Comparison of ENCODE assay signal across 17 cellular contexts in genomic region chr17:17800504-17801021, GRCh38. TPM values are rescaled to one million over a fixed set of nuclear protein-coding genes. Genes with fewer than 3 reads are reported as not detected.
DNase-seq lines count a peak whose midpoint lies in the region; ATAC-seq and TF ChIP-seq lines count a peak whose summit lies in the region.
"Had no signal": no experiment of that assay in that cellular context is flagged by ENCODE, and none has a peak within 500 bp of the region (broad histone marks: within the 10 kb centered on the region; RNA-seq: fewer than 3 reads in every experiment).

No MANE protein-coding gene starts in this region.

- no peak overlapping the region for H3K4ac ChIP-seq in IMR-90 (ENCODE audit: low read depth, low read length)

- H3K4me2 ChIP-seq in IMR-90 (ENCODE audit: low read depth, low read length) = no peak overlapping the region
- H3K4me2 ChIP-seq: KMS-11, PC-9 had no signal

- dilution Hi-C loops in IMR-90 (cut with HindIII; ENCODE audit: low sequenced_read_pairs, unreplicated experiment) = no loop called here

- H4K8ac ChIP-seq in IMR-90 (ENCODE audit: low read depth in 2 of 2, low read length in 2 of 2) = no peak overlapping the region

- POLR2A ChIA-PET in IMR-90 (lab: Charles Lee; ENCODE audit: unreplicated experiment) = no interaction called here

- peaks cover 50% of the 10 kb centered on the region for H4K20me1 ChIP-seq in IMR-90 (ENCODE audit: insufficient read depth, low read length)

- in situ Hi-C loops in IMR-90 (cut with MboI; ENCODE audit: low sequenced_read_pairs) = no loop called here

- H3K4me1 ChIP-seq in heart right ventricle (peaks cover 0 to 29% (median 8%) of the 10 kb centered on the region in 9 donors), IMR-90 (ENCODE audit: control insufficient read depth, insufficient read depth, low read length) (no peaks in the 10 kb centered on the region), endocrine pancreas (ENCODE audit: control insufficient read depth, insufficient read depth, low read length) (no peaks in the 10 kb centered on the region)
- H3K4me1 ChIP-seq: HAP-1 had no signal

- ATAC-seq in heart right ventricle (peak in 5 of 8 donors; percentile 13 to 50 (median 23)), Right ventricle myocardium inferior (no peak), IMR-90 (ENCODE audit: low read depth) (no peak), sciatic nerve (peak; percentile 15), GM18511 (IDR thresholded peaks at IDR 0.05; ENCODE audit: unreplicated experiment) (no peak)

- H3K27ac ChIP-seq in heart right ventricle = peak overlapping the region in 1 of 10 donors; percentile 5
- no peak overlapping the region for H3K27ac ChIP-seq in IMR-90 (ENCODE audit: insufficient read depth, low read length)
- H3K27ac ChIP-seq: KMS-11, PC-9 had no signal

- TF ChIP-seq CTCF in heart right ventricle (IDR thresholded peaks at IDR 0.05) (no peak), IMR-90 (conservative IDR thresholded peaks at IDR 0.05; ENCODE audit: low read depth, low read length) (no peak)

- H4K5ac ChIP-seq in IMR-90 (ENCODE audit: low read depth, low read length) = no peak overlapping the region

- H3K9me3 ChIP-seq in heart right ventricle = no peaks in the 10 kb centered on the region
- no peaks in the 10 kb centered on the region for H3K9me3 ChIP-seq in IMR-90 (ENCODE audit: control insufficient read depth, insufficient read depth, low read length)
- H3K9me3 ChIP-seq in endocrine pancreas (ENCODE audit: control insufficient read depth, low read length) = no peaks in the 10 kb centered on the region
- H3K9me3 ChIP-seq: HAP-1, MG63 had no signal

- 88 to 89% methylated on average over 12 of the region's 12 CpGs for WGBS in heart right ventricle, 2 donors
- 96% methylated on average over 8 of the region's 12 CpGs; no CpG with 5 or more reads in 1 of the 2 experiments for WGBS in IMR-90 (ENCODE audit: extremely low coverage in 2 of 2, insufficient read length in 1 of 2), 2 experiments

- no TSS peak for BruUV-seq in IMR-90 (replicated peaks; lab: Mats Ljungman, UMichigan)

- H3K9me1 ChIP-seq in IMR-90 (ENCODE audit: insufficient read depth, low read length) = no peaks in the 10 kb centered on the region

- H2BK15ac ChIP-seq in IMR-90 (ENCODE audit: low read depth, low read length) = no peak overlapping the region

- H2BK20ac ChIP-seq in IMR-90 (ENCODE audit: low read depth, low read length) = no peak overlapping the region

- no peak overlapping the region for H2AK9ac ChIP-seq in IMR-90 (replicated peaks; ENCODE audit: low read depth, low read length, poor library complexity)

- no peak overlapping the region for H3K18ac ChIP-seq in IMR-90 (ENCODE audit: low read depth, low read length)

- no peak overlapping the region for H4K91ac ChIP-seq in IMR-90 (ENCODE audit: insufficient read depth, low read depth, low read length)

- H3K9ac ChIP-seq in IMR-90 (ENCODE audit: low read depth, low read length) (no peak overlapping the region), endocrine pancreas (ENCODE audit: control insufficient read depth, insufficient read depth, low read length) (peak overlapping the region; percentile 33)
- H3K9ac ChIP-seq: KMS-11 had no signal

- peaks cover 20 to 75% of the 10 kb centered on the region in 2 experiments for H3K79me1 ChIP-seq in IMR-90 (ENCODE audit: low read depth in 1 of 2, low read length in 2 of 2)

- H2BK120ac ChIP-seq in IMR-90 (ENCODE audit: low read depth, low read length) = no peak overlapping the region

- TF ChIP-seq POLR2A in IMR-90 (IDR thresholded peaks at IDR 0.05; ENCODE audit: low read depth, low read length) = no peak

- H3K56ac ChIP-seq in IMR-90 (ENCODE audit: extremely low read depth, insufficient read depth, low read length) = no peak overlapping the region

- TF ChIP-seq RAD21 in IMR-90 (IDR thresholded peaks at IDR 0.05; ENCODE audit: low read length) = no peak

- no peak overlapping the region for H2BK5ac ChIP-seq in IMR-90 (ENCODE audit: low read depth, low read length, poor library complexity, severe bottlenecking)

- CTCF ChIA-PET in IMR-90 (lab: Yijun Ruan, JAX) = no interaction called here

- intact Hi-C loops in heart right ventricle (cut with DNase I) = no loop called here
- intact Hi-C loops in Right ventricle myocardium inferior (cut with DNase I) = no loop called here
- intact Hi-C loops in IMR-90 (cut with micrococcal nuclease) = no loop called here
- intact Hi-C loops in sciatic nerve (cut with DNase I) = no loop called here

- H3K27me3 ChIP-seq in heart right ventricle (no peaks in the 10 kb centered on the region), IMR-90 (ENCODE audit: control insufficient read depth, insufficient read depth, low read length) (no peaks in the 10 kb centered on the region), endocrine pancreas (ENCODE audit: control insufficient read depth, insufficient read depth, low read length) (no peaks in the 10 kb centered on the region)
- H3K27me3 ChIP-seq: MG63 had no signal

- no peak overlapping the region for H2AK5ac ChIP-seq in IMR-90 (ENCODE audit: low read depth, low read length)

- H3K14ac ChIP-seq in IMR-90 (replicated peaks; ENCODE audit: low read depth, low read length) = no peak overlapping the region

- H2AFZ ChIP-seq in IMR-90 (replicated peaks; ENCODE audit: low read length, poor library complexity) = peak overlapping the region; percentile 8
- H2AFZ ChIP-seq: PC-9 had no signal

- H3K36me3 ChIP-seq in heart right ventricle (peaks cover 0 to 69% (median 12%) of the 10 kb centered on the region in 9 donors), IMR-90 (ENCODE audit: control insufficient read depth, insufficient read depth, low read length) (peaks cover 67% of the 10 kb centered on the region), endocrine pancreas (ENCODE audit: control insufficient read depth, insufficient read depth, low read length) (peaks cover 5% of the 10 kb centered on the region)
- H3K36me3 ChIP-seq: MG63 had no signal

- H3K4me3 ChIP-seq in heart right ventricle (no peak overlapping the region), IMR-90 (ENCODE audit: insufficient read depth, low read depth, low read length) (no peak overlapping the region), endocrine pancreas (ENCODE audit: control insufficient read depth, insufficient read depth, low read length) (no peak overlapping the region)
- H3K4me3 ChIP-seq: HAP-1, MG63, PC-9 had no signal

- no peak overlapping the region for H3K23ac ChIP-seq in IMR-90 (ENCODE audit: low read depth, low read length)

- no peak for DNase-seq in heart right ventricle
- DNase-seq in Right ventricle myocardium inferior (ENCODE audit: missing footprints) = no peak
- DNase-seq in IMR-90 = no peak
- DNase-seq in sciatic nerve (ENCODE audit: low spot score) = no peak
- DNase-seq in HUDEP-2 (lab: John Stamatoyannopoulos, UW; ENCODE audit: unreplicated experiment in 76 of 76) = no peak
- DNase-seq in dermis blood vessel endothelial cell = no peak
- DNase-seq: C1 segment of cervical spinal cord, DMS153, MG63, NCI-H1105, NCI-H1694 treated with DMSO at 0.1 percent for 48 hours, NCI-H748 treated with DMSO at 0.1 percent for 48 hours, PC-9 had no signal

TF ChIP-seq in IMR-90, 13 proteins besides CTCF, POLR2A, EP300 and RAD21:
- TF ChIP-seq RCOR1 (IDR thresholded peaks at IDR 0.05; ENCODE audit: insufficient replicate concordance, low read length) (no peak), MAFK (IDR thresholded peaks at IDR 0.05; ENCODE audit: low read depth, low read length) (no peak), MAZ (IDR thresholded peaks at IDR 0.05; ENCODE audit: borderline replicate concordance, low read depth, low read length) (no peak), ELK1 (IDR thresholded peaks at IDR 0.05; ENCODE audit: borderline replicate concordance, low read depth, low read length) (no peak), CEBPB (IDR thresholded peaks at IDR 0.05; ENCODE audit: low read depth, low read length) (no peak), USF2 (IDR thresholded peaks at IDR 0.05; ENCODE audit: low read depth, low read length) (no peak), CHD1 (IDR thresholded peaks at IDR 0.05; ENCODE audit: low read depth, low read length) (no peak), FOS (IDR thresholded peaks at IDR 0.05; ENCODE audit: low read depth, low read length) (no peak), MXI1 (IDR thresholded peaks at IDR 0.05; ENCODE audit: borderline replicate concordance, low read depth, low read length) (no peak), RFX5 (IDR thresholded peaks at IDR 0.05; ENCODE audit: low read depth, low read length) (no peak)
TF ChIP-seq in IMR-90: peak in this region for 0.

RNA-seq across cellular contexts. Expression of gene SREBF1, which starts 36.2 kb away (rescaled TPM):
- 10 to 100 TPM in 8 of 10 donors, 1 to 10 TPM in 2; 9.0 to 44.1 (median 16.4) TPM for total RNA-seq in heart right ventricle
- 10 to 100 TPM; 49.0 to 61.2 TPM for polyA plus RNA-seq in heart right ventricle
- total RNA-seq in Right ventricle myocardium inferior = 18.9 TPM
- 3.3 and 3.4 TPM in 2 replicates for total RNA-seq in IMR-90 (2012; rRNA removed)
- 20.4 and 22.3 TPM in 2 replicates for polyA plus RNA-seq in IMR-90 (2012; rRNA removed)
- 16.2 and 23.6 TPM in 2 replicates for polyA plus RNA-seq in IMR-90 (2012; cell fraction: cytosol; rRNA removed)
- polyA plus RNA-seq in IMR-90 (2012; cell fraction: nucleus; rRNA removed; ENCODE audit: low replicate concordance) = 82.8 and 188 TPM in 2 replicates
- 257 TPM for total RNA-seq in sciatic nerve
- total RNA-seq in dermis blood vessel endothelial cell = 28.8 and 71.5 TPM in 2 replicates

Comparison
In these comparisons a context has a peak if more than half of its experiments do, and no peak if none do; other contexts are left out.
1. ATAC-seq: peak in heart right ventricle (5 of 8) and sciatic nerve (single experiment); none in Right ventricle myocardium inferior (single experiment), IMR-90 (single experiment) and GM18511 (single experiment).